1 cellular context compared by ENCODE assay signal in genomic region chr18:58924473-58924872, GRCh38.
TF ChIP-seq lines count a peak whose summit lies in the region.

No MANE protein-coding gene starts in this region.

TF ChIP-seq in WTC11, 78 proteins besides CTCF, POLR2A, EP300 and RAD21 (continued from another document):
- TF ChIP-seq, protein P1, sequence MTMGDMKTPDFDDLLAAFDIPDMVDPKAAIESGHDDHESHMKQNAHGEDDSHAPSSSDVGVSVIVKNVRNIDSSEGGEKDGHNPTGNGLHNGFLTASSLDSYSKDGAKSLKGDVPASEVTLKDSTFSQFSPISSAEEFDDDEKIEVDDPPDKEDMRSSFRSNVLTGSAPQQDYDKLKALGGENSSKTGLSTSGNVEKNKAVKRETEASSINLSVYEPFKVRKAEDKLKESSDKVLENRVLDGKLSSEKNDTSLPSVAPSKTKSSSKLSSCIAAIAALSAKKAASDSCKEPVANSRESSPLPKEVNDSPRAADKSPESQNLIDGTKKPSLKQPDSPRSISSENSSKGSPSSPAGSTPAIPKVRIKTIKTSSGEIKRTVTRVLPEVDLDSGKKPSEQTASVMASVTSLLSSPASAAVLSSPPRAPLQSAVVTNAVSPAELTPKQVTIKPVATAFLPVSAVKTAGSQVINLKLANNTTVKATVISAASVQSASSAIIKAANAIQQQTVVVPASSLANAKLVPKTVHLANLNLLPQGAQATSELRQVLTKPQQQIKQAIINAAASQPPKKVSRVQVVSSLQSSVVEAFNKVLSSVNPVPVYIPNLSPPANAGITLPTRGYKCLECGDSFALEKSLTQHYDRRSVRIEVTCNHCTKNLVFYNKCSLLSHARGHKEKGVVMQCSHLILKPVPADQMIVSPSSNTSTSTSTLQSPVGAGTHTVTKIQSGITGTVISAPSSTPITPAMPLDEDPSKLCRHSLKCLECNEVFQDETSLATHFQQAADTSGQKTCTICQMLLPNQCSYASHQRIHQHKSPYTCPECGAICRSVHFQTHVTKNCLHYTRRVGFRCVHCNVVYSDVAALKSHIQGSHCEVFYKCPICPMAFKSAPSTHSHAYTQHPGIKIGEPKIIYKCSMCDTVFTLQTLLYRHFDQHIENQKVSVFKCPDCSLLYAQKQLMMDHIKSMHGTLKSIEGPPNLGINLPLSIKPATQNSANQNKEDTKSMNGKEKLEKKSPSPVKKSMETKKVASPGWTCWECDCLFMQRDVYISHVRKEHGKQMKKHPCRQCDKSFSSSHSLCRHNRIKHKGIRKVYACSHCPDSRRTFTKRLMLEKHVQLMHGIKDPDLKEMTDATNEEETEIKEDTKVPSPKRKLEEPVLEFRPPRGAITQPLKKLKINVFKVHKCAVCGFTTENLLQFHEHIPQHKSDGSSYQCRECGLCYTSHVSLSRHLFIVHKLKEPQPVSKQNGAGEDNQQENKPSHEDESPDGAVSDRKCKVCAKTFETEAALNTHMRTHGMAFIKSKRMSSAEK (CRISPR knock-in tag; IDR thresholded peaks at IDR 0.05; ENCODE audit: borderline replicate concordance): no peak
- no peak for TF ChIP-seq ZNF263 (CRISPR knock-in tag; IDR thresholded peaks at IDR 0.05; ENCODE audit: low read depth)
- no peak for TF ChIP-seq SMAD3 (CRISPR knock-in tag; IDR thresholded peaks at IDR 0.05; ENCODE audit: borderline replicate concordance)
- TF ChIP-seq TEAD4 (CRISPR knock-in tag; IDR thresholded peaks at IDR 0.05): no peak
- no peak for TF ChIP-seq FOXP1 (CRISPR knock-in tag; IDR thresholded peaks at IDR 0.05; ENCODE audit: borderline replicate concordance)
